ENCODE assay signal across 24 cellular contexts in genomic region chr2:23042176-23042909, GRCh38.
DNase-seq lines count a peak whose midpoint lies in the region; ATAC-seq and TF ChIP-seq lines count a peak whose summit lies in the region.
"Had no signal": no experiment of that assay in that cellular context is flagged by ENCODE, and none has a peak within 500 bp of the region (broad histone marks: within the 10 kb centered on the region; RNA-seq: fewer than 3 reads in every experiment).

No MANE protein-coding gene starts in this region.

- no peaks in the 10 kb centered on the region for H3K36me3 Mint-ChIP-seq in stimulated activated effector memory CD8-positive, alpha-beta T cell treated with anti-CD3 and anti-CD28 coated beads, Interleukin-12 subunit alpha, Interleukin-12 subunit beta, amount 100 ng/mL, for 72 hours
- H3K36me3 Mint-ChIP-seq: brain had no signal

- H3K9me3 ChIP-seq in SJCRH30 (replicated peaks) (no peaks in the 10 kb centered on the region), right atrium auricular region (no peaks in the 10 kb centered on the region), skeletal muscle satellite cell (replicated peaks; ENCODE audit: low read length) (no peaks in the 10 kb centered on the region), WERI-Rb-1 (ENCODE audit: severe bottlenecking) (no peaks in the 10 kb centered on the region)
- H3K9me3 ChIP-seq: esophagus muscularis mucosa, uterus had no signal

- peak overlapping the region; percentile 26 for H3K4me2 ChIP-seq in skeletal muscle satellite cell (ENCODE audit: low read length)
- H3K4me2 ChIP-seq: PC-9 had no signal

- H3K9me3 Mint-ChIP-seq in stimulated activated effector memory CD8-positive, alpha-beta T cell treated with anti-CD3 and anti-CD28 coated beads, Interleukin-12 subunit alpha, Interleukin-12 subunit beta, amount 100 ng/mL, for 72 hours = no peaks in the 10 kb centered on the region
- H3K9me3 Mint-ChIP-seq: activated CD8-positive, alpha-beta T cell treated with anti-CD3 and anti-CD28 coated beads for 36 hours had no signal

- H3K36me3 ChIP-seq in SJCRH30 (no peaks in the 10 kb centered on the region), right atrium auricular region (no peaks in the 10 kb centered on the region), skeletal muscle satellite cell (ENCODE audit: insufficient read depth, low read length) (no peaks in the 10 kb centered on the region), WERI-Rb-1 (no peaks in the 10 kb centered on the region)
- H3K36me3 ChIP-seq: esophagus muscularis mucosa, uterus had no signal

- no peaks in the 10 kb centered on the region for H3K4me1 Mint-ChIP-seq in stimulated activated effector memory CD8-positive, alpha-beta T cell treated with anti-CD3 and anti-CD28 coated beads, Interleukin-12 subunit alpha, Interleukin-12 subunit beta, amount 100 ng/mL, for 72 hours
- H3K4me1 Mint-ChIP-seq: endodermal cell had no signal

- H3K27ac ChIP-seq in SJCRH30 = no peak overlapping the region
- peak overlapping the region; percentile 5 to 45 for H3K27ac ChIP-seq in right atrium auricular region
- no peak overlapping the region for H3K27ac ChIP-seq in WERI-Rb-1
- H3K27ac ChIP-seq: PC-9, uterus had no signal

- TF ChIP-seq CTCF in right atrium auricular region (IDR thresholded peaks at IDR 0.05) (no peak), WERI-Rb-1 (IDR thresholded peaks at IDR 0.05; ENCODE audit: low read depth, low read length) (no peak)

- DNase-seq in AG08396 (ENCODE audit: low spot score) (peak; percentile 17), SJCRH30 (peak; percentile 56 to 75), right atrium auricular region (ENCODE audit: low spot score) (peak; percentile 63), WERI-Rb-1 (no peak)
- DNase-seq in stimulated activated effector memory CD8-positive, alpha-beta T cell treated with anti-CD3 and anti-CD28 coated beads, Interleukin-12 subunit alpha, Interleukin-12 subunit beta, amount 100 ng/mL, for 72 hours (ENCODE audit: low spot score in 2 of 2) = no peak
- DNase-seq: activated CD8-positive, alpha-beta T cell treated with anti-CD3 and anti-CD28 coated beads for 36 hours; activated gamma-delta T cell; endodermal cell; mesendoderm; MM.1S; NCI-H1417; NCI-H2107; NCI-H510A treated with DMSO at 0.1 percent for 48 hours; occipital lobe; SIG-M5 had no signal

- peak overlapping the region; percentile 20 for H3K9ac ChIP-seq in skeletal muscle satellite cell (ENCODE audit: low read depth, low read length)

- ATAC-seq in GM18909 (IDR thresholded peaks at IDR 0.05; ENCODE audit: poor library complexity, unreplicated experiment) (no peak), GM18867 (IDR thresholded peaks at IDR 0.05; ENCODE audit: unreplicated experiment) (no peak)
- ATAC-seq in stimulated activated effector memory CD8-positive, alpha-beta T cell treated with anti-CD3 and anti-CD28 coated beads, Interleukin-12 subunit alpha, Interleukin-12 subunit beta, amount 100 ng/mL, for 72 hours = no peak
- ATAC-seq: activated CD4-positive, CD25-positive, alpha-beta regulatory T cell treated with anti-CD3 and anti-CD28 coated beads, Interleukin-2, amount 50 U/mL, for 24 hours; activated CD8-positive, alpha-beta T cell treated with anti-CD3 and anti-CD28 coated beads for 36 hours had no signal

- no peak overlapping the region for H3K4me3 Mint-ChIP-seq in stimulated activated effector memory CD8-positive, alpha-beta T cell treated with anti-CD3 and anti-CD28 coated beads, Interleukin-12 subunit alpha, Interleukin-12 subunit beta, amount 100 ng/mL, for 72 hours
- H3K4me3 Mint-ChIP-seq: activated CD8-positive, alpha-beta T cell treated with anti-CD3 and anti-CD28 coated beads for 36 hours; brain; endodermal cell had no signal

- H3K4me1 ChIP-seq in SJCRH30 (peaks cover 9% of the 10 kb centered on the region; the same call in 1 of the 2 replicates), right atrium auricular region (no peaks in the 10 kb centered on the region), skeletal muscle satellite cell (ENCODE audit: control insufficient read depth, insufficient read depth, low read length) (peaks cover 8% of the 10 kb centered on the region)
- H3K4me1 ChIP-seq: uterus had no signal

- H3K27me3 ChIP-seq in SJCRH30 (no peaks in the 10 kb centered on the region), right atrium auricular region (no peaks in the 10 kb centered on the region), skeletal muscle satellite cell (ENCODE audit: control insufficient read depth, insufficient read depth, low read length) (no peaks in the 10 kb centered on the region), WERI-Rb-1 (ENCODE audit: insufficient read depth, low read depth, severe bottlenecking) (no peaks in the 10 kb centered on the region)
- H3K27me3 ChIP-seq: esophagus muscularis mucosa, uterus had no signal

- no peak overlapping the region for H3K27ac Mint-ChIP-seq in stimulated activated effector memory CD8-positive, alpha-beta T cell treated with anti-CD3 and anti-CD28 coated beads, Interleukin-12 subunit alpha, Interleukin-12 subunit beta, amount 100 ng/mL, for 72 hours
- H3K27ac Mint-ChIP-seq: activated CD8-positive, alpha-beta T cell treated with anti-CD3 and anti-CD28 coated beads for 36 hours; endodermal cell had no signal

- no peak overlapping the region for H3K4me3 ChIP-seq in SJCRH30
- H3K4me3 ChIP-seq in right atrium auricular region = no peak overlapping the region
- no peak overlapping the region for H3K4me3 ChIP-seq in skeletal muscle satellite cell (ENCODE audit: low read length)
- no peak overlapping the region for H3K4me3 ChIP-seq in WERI-Rb-1 (ENCODE audit: low read depth, low read length)
- H3K4me3 ChIP-seq: coronary artery, esophagus muscularis mucosa, PC-9, uterus had no signal

Comparison
In these comparisons a context has a peak if more than half of its experiments do, and no peak if none do; other contexts are left out.
1. DNase-seq: peak in AG08396 (single experiment), SJCRH30 (2 of 2) and right atrium auricular region (single experiment); none in WERI-Rb-1 (single experiment) and stimulated activated effector memory CD8-positive, alpha-beta T cell treated with anti-CD3 and anti-CD28 coated beads, Interleukin-12 subunit alpha, Interleukin-12 subunit beta, amount 100 ng/mL, for 72 hours (0 of 2).
2. H3K27ac ChIP-seq: peak in right atrium auricular region (2 of 2); none in SJCRH30 (single experiment) and WERI-Rb-1 (single experiment).